In genomic region chr15:74873756-74874424, GRCh38 we compare ENCODE assay signal across 8 cellular contexts. TPM values are rescaled to one million over a fixed set of nuclear protein-coding genes. Genes with fewer than 3 reads are reported as not detected.
A peak's percentile ranks its signal among the peaks of the same experiment; 100 is the strongest.
DNase-seq lines count a peak whose midpoint lies in the region; ATAC-seq and TF ChIP-seq lines count a peak whose summit lies in the region.

No MANE protein-coding gene starts in this region.

- no peak overlapping the region for H4K91ac ChIP-seq in neuronal stem cell (ENCODE audit: low read depth, low read length, poor library complexity)

- peak overlapping the region; percentile 73 for H3K27ac ChIP-seq in 22Rv1
- no peak overlapping the region for H3K27ac ChIP-seq in SK-N-MC
- H3K27ac ChIP-seq in neuronal stem cell (replicated peaks; ENCODE audit: low read length), result no peak overlapping the region

- no CpG with 5 or more reads among the region's 16 CpGs for WGBS in neuronal stem cell (ENCODE audit: extremely low coverage in 2 of 2, insufficient read length in 2 of 2, insufficient replicate concordance in 1 of 2), 2 donors

- H3K27me3 ChIP-seq in GM06990 (replicated peaks; ENCODE audit: control insufficient read depth, insufficient read depth, low read length) (no peaks in the 10 kb centered on the region), neuronal stem cell (ENCODE audit: control insufficient read depth in 3 of 3, insufficient read depth in 3 of 3, low read depth in 1 of 3, low read length in 3 of 3) (peaks cover 0 to 6% (median 0%) of the 10 kb centered on the region in 3 experiments)

- no peaks in the 10 kb centered on the region for H3K36me3 ChIP-seq in GM06990 (ENCODE audit: control insufficient read depth, insufficient read depth, low read length)
- H3K36me3 ChIP-seq in SK-N-MC (ENCODE audit: insufficient read depth, low read length), result peaks cover 6% of the 10 kb centered on the region; the same call in 1 of the 2 replicates
- peaks cover 2 to 16% of the 10 kb centered on the region in 2 donors for H3K36me3 ChIP-seq in neuronal stem cell (replicated peaks in 1 of 2; ENCODE audit: control insufficient read depth in 2 of 2, insufficient read depth in 2 of 2, low read length in 2 of 2)

- peaks cover 3 to 4% of the 10 kb centered on the region in 2 donors for H3K4me1 ChIP-seq in neuronal stem cell (ENCODE audit: control insufficient read depth in 2 of 2, insufficient read depth in 1 of 2, low read depth in 1 of 2, low read length in 2 of 2)

- H2BK120ac ChIP-seq in neuronal stem cell (ENCODE audit: low read depth, low read length), result no peak overlapping the region

- peak overlapping the region; percentile 71 for H3K4me2 ChIP-seq in neuronal stem cell (ENCODE audit: insufficient read depth, low read length, poor library complexity, severe bottlenecking)

- H3K4ac ChIP-seq in neuronal stem cell (ENCODE audit: low read length), result no peak overlapping the region

- no peak overlapping the region for H2BK5ac ChIP-seq in neuronal stem cell (ENCODE audit: low read length)

- H2BK12ac ChIP-seq in neuronal stem cell (ENCODE audit: low read length), result no peak overlapping the region

- TF ChIP-seq CTCF in 22Rv1 (IDR thresholded peaks at IDR 0.05) (no peak), GM06990 (IDR thresholded peaks at IDR 0.05; ENCODE audit: insufficient read depth, low read length, poor library complexity, severe bottlenecking) (no peak), epithelial cell of proximal tubule (conservative IDR thresholded peaks at IDR 0.05; ENCODE audit: low read depth, low read length) (no peak)

- H3K9me3 ChIP-seq in SK-N-MC (ENCODE audit: low read depth, low read length), result no peaks in the 10 kb centered on the region
- peaks cover 0 to 1% of the 10 kb centered on the region in 2 donors for H3K9me3 ChIP-seq in neuronal stem cell (replicated peaks in 1 of 2; ENCODE audit: control insufficient read depth in 2 of 2, insufficient read depth in 1 of 2, low read depth in 1 of 2, low read length in 2 of 2)

- DNase-seq in GM06990 (ENCODE audit: extremely low read depth, insufficient read length) (no peak), SK-N-MC (ENCODE audit: low read depth, low spot score) (no peak), epithelial cell of proximal tubule (ENCODE audit: low read depth) (no peak), neuronal stem cell (ENCODE audit: low spot score) (no peak), CD1c-positive myeloid dendritic cell (ENCODE audit: extremely low spot score) (no peak)

- H3K18ac ChIP-seq in neuronal stem cell (ENCODE audit: low read length), result peak overlapping the region; percentile 76

- no peak overlapping the region for H2AK5ac ChIP-seq in neuronal stem cell (ENCODE audit: low read depth, low read length)

- peaks cover 4% of the 10 kb centered on the region for H3K79me1 ChIP-seq in neuronal stem cell (ENCODE audit: low read depth, low read length)

- H2AFZ ChIP-seq in neuronal stem cell (ENCODE audit: low read length), result peak overlapping the region; percentile 92

- no peak overlapping the region for H3K14ac ChIP-seq in neuronal stem cell (ENCODE audit: low read length)

- ATAC-seq in HG03175 (IDR thresholded peaks at IDR 0.05; ENCODE audit: unreplicated experiment), result no peak
- no peak for ATAC-seq in HG02852 (IDR thresholded peaks at IDR 0.05; ENCODE audit: unreplicated experiment)

- no peak overlapping the region for H4K8ac ChIP-seq in neuronal stem cell (ENCODE audit: low read depth, low read length)

- H2BK15ac ChIP-seq in neuronal stem cell (ENCODE audit: low read length), result no peak overlapping the region

- H3K4me3 ChIP-seq in GM06990 (replicated peaks; ENCODE audit: low read depth, low read length) (peak overlapping the region; percentile 83), SK-N-MC (peak overlapping the region; percentile 95), epithelial cell of proximal tubule (ENCODE audit: low read depth, low read length) (peak overlapping the region; percentile 94), neuronal stem cell (ENCODE audit: low read length in 2 of 2) (peak overlapping the region; percentile 55 to 66)

- no peak overlapping the region for H3K23ac ChIP-seq in neuronal stem cell (ENCODE audit: low read depth, low read length, poor library complexity)

- peak overlapping the region; percentile 39 for H3K9ac ChIP-seq in SK-N-MC (ENCODE audit: insufficient read length)
- H3K9ac ChIP-seq in neuronal stem cell (ENCODE audit: low read depth, low read length, poor library complexity), result peak overlapping the region; percentile 55

RNA-seq across cellular contexts. Expression of gene SCAMP2, which starts 0.7 kb away (rescaled TPM):
- total RNA-seq in epithelial cell of proximal tubule, result 39.3 and 58.9 TPM in 2 replicates
- polyA plus RNA-seq in neuronal stem cell (2013, experiment 1 of 2), result 40.9 TPM
- 46.5 TPM for polyA plus RNA-seq in neuronal stem cell (2013, experiment 2 of 2)

RNA-seq across cellular contexts. Expression of gene MPI, which starts 16.0 kb away (rescaled TPM):
- 64.2 and 66.1 TPM in 2 replicates for total RNA-seq in epithelial cell of proximal tubule
- 30.2 TPM for polyA plus RNA-seq in neuronal stem cell (2013, experiment 1 of 2)
- 33.1 TPM for polyA plus RNA-seq in neuronal stem cell (2013, experiment 2 of 2)

RNA-seq across cellular contexts. Expression of gene ULK3, which starts 30.9 kb away (rescaled TPM):
- total RNA-seq in epithelial cell of proximal tubule, result 19.7 and 20.2 TPM in 2 replicates
- polyA plus RNA-seq in neuronal stem cell (2013, experiment 1 of 2), result 16.2 TPM
- polyA plus RNA-seq in neuronal stem cell (2013, experiment 2 of 2), result 15.9 TPM

RNA-seq across cellular contexts. Expression of gene FAM219B, which starts 32.8 kb away (rescaled TPM):
- 21.5 and 36.3 TPM in 2 replicates for total RNA-seq in epithelial cell of proximal tubule
- 63.9 TPM for polyA plus RNA-seq in neuronal stem cell (2013, experiment 1 of 2)
- polyA plus RNA-seq in neuronal stem cell (2013, experiment 2 of 2), result 61.0 TPM

RNA-seq across cellular contexts. Expression of gene CPLX3, which starts 47.5 kb away (rescaled TPM):
- total RNA-seq in epithelial cell of proximal tubule, result not detected in 2 replicates
- polyA plus RNA-seq in neuronal stem cell (2013, experiment 1 of 2), result 0.03 TPM
- polyA plus RNA-seq in neuronal stem cell (2013, experiment 2 of 2), result 0.03 TPM
